ENCODE assay signal across 23 cellular contexts in the genomic region with DNA sequence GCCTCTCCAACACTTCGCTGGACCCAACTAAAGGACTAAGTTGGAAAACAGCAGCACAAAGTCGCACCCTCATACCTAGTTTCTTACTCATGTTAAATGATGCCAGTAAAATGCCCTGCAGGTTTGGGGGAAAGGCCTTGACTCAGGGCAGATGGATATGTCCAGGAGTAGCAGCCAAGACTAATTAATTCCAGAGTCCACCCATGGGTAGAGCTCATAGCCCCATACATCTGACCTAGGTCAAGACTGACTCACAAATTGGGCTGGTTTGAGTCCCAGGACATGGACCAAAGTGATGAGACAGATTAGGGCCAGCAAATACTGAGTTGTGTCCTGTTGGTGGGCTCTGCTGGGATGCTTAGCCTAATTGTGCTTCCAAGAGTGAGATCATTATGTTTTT.
DNase-seq lines count a peak whose midpoint lies in the region; ATAC-seq, FAIRE-seq and TF ChIP-seq lines count a peak whose summit lies in the region.
"Had no signal": no experiment of that assay in that cellular context is flagged by ENCODE, and none has a peak within 500 bp of the region (broad histone marks: within the 10 kb centered on the region; RNA-seq: fewer than 3 reads in every experiment).

No MANE protein-coding gene starts in this region.

- POLR2A ChIA-PET in A549 (lab: Yijun Ruan, JAX) = interaction anchor here (1.6 kb wide), 1 partner anchor 224 kb away, joined by 4 read pairs; the partner anchor contains the start of gene BTG1
- POLR2A ChIA-PET in SK-N-SH (lab: Yijun Ruan, JAX) = no interaction called here
- POLR2A ChIA-PET in activated CD4-positive, alpha-beta memory T cell treated with anti-CD3 and anti-CD28 coated beads, Interleukin-2, amount 10 ng/mL, durations not matched to agents 7 days and 5 days (lab: Charles Lee) = no interaction called here

- no peak for FAIRE-seq in A549 (lab: Jason Lieb, UNC)
- FAIRE-seq: D721Med, urothelium cell line had no signal

- WGBS in A549 (ENCODE audit: missing lambda C conversion rate) = 30% methylated on average over 2 of the region's 2 CpGs
- WGBS in GM23248 (ENCODE audit: low coverage in 1 of 2, low lambda C conversion rate in 2 of 2, missing lambda C conversion rate in 2 of 2), 2 experiments = 5 to 10% methylated on average over 2 of the region's 2 CpGs
- WGBS in SK-N-SH (ENCODE audit: low lambda C conversion rate) = 50% methylated on average over 2 of the region's 2 CpGs

- H3K9me3 ChIP-seq in A549 (no peaks in the 10 kb centered on the region), GM23248 (ENCODE audit: low read depth) (no peaks in the 10 kb centered on the region), SK-N-SH (no peaks in the 10 kb centered on the region)
- H3K9me3 ChIP-seq: Peyer's patch had no signal

- H2AFZ ChIP-seq in GM23248 = no peak overlapping the region
- no peak overlapping the region for H2AFZ ChIP-seq in SK-N-SH (ENCODE audit: low read depth)

- H3K4me2 ChIP-seq in A549 (0 out of 3 replicates have a peak overlapping the region, but pooled peaks have one; percentile 4), GM23248 (ENCODE audit: unreplicated experiment) (peak overlapping the region; percentile 19), SK-N-SH (no peak overlapping the region)

- H3K36me3 ChIP-seq in GM23248 (ENCODE audit: low read depth) (no peaks in the 10 kb centered on the region), SK-N-SH (replicated peaks in 1 of 2; ENCODE audit: control insufficient read depth in 1 of 2, insufficient read depth in 2 of 2, low read length in 1 of 2) (no peaks in the 10 kb centered on the region)
- H3K36me3 ChIP-seq: Peyer's patch had no signal

- H3K4me3 ChIP-seq in A549 (no peak overlapping the region), GM23248 (peak overlapping the region; percentile 1; the same call in 1 of the 2 replicates), SK-N-SH (ENCODE audit: low read depth in 2 of 2, low read length in 1 of 2) (no peak overlapping the region), fibroblast of mammary gland (ENCODE audit: control insufficient read depth, low read depth, low read length) (no peak overlapping the region)
- H3K4me3 ChIP-seq: coronary artery, Peyer's patch had no signal

- H3K79me2 ChIP-seq in GM23248 (ENCODE audit: insufficient read depth) (no peaks in the 10 kb centered on the region), SK-N-SH (ENCODE audit: insufficient read depth) (no peaks in the 10 kb centered on the region)

- TF ChIP-seq RAD21 in A549 (conservative IDR thresholded peaks at IDR 0.05 in 1 of 2, IDR thresholded peaks at IDR 0.05 in 1 of 2) (no peak), SK-N-SH (IDR thresholded peaks at IDR 0.05; ENCODE audit: low read length) (no peak)

- H3K4me1 ChIP-seq in A549 (peaks cover 11% of the 10 kb centered on the region; the same call in 1 of the 3 replicates), GM23248 (ENCODE audit: insufficient read depth) (peaks cover 23% of the 10 kb centered on the region), SK-N-SH (ENCODE audit: control insufficient read depth in 1 of 2, insufficient read depth in 2 of 2, low read depth in 1 of 2, low read length in 1 of 2) (peaks cover 0 to 9% of the 10 kb centered on the region in 2 experiments; a peak in 2 of 4 replicates)
- H3K4me1 ChIP-seq: Peyer's patch had no signal

- H3K9me3 Mint-ChIP-seq in natural killer cell treated with Interleukin-12 subunit alpha and Interleukin-12 subunit beta and Interleukin-15 and Interleukin-18, amount 100 ng/mL, for 72 hours = peaks cover 9% of the 10 kb centered on the region
- peaks cover 4% of the 10 kb centered on the region for H3K9me3 Mint-ChIP-seq in activated CD4-positive, alpha-beta memory T cell treated with anti-CD3 and anti-CD28 coated beads, Interleukin-2, amount 10 ng/mL, durations not matched to agents 7 days and 5 days

- no peak for TF ChIP-seq EP300 in A549 (IDR thresholded peaks at IDR 0.05)
- 0 out of 4 replicates have a peak, but pooled peaks of 1 of the 2 experiments have one; percentile 27 for TF ChIP-seq EP300 in SK-N-SH (IDR thresholded peaks at IDR 0.05; ENCODE audit: borderline replicate concordance in 1 of 2, low read depth in 1 of 2, low read length in 1 of 2)

- DNase-seq in A549 (ENCODE audit: low read depth in 1 of 2, low spot score in 1 of 2) (peak in 1 of 2 experiments; percentile 36), GM23248 (peak; percentile 89), SK-N-SH (peak; percentile 3), fibroblast of mammary gland (ENCODE audit: low read depth) (peak; percentile 98), occipital lobe (lab: John Stamatoyannopoulos, UW) (no peak)
- no peak for DNase-seq in natural killer cell treated with Interleukin-12 subunit alpha and Interleukin-12 subunit beta and Interleukin-15 and Interleukin-18, amount 100 ng/mL, for 72 hours (ENCODE audit: low spot score)
- DNase-seq in activated CD4-positive, alpha-beta memory T cell treated with anti-CD3 and anti-CD28 coated beads, Interleukin-2, amount 10 ng/mL, durations not matched to agents 7 days and 5 days = no peak
- DNase-seq: ACHN; activated CD4-positive, CD25-positive, alpha-beta regulatory T cell treated with anti-CD3 and anti-CD28 coated beads, Interleukin-2, amount 50 U/mL, for 72 hours; activated CD8-positive, alpha-beta memory T cell treated with anti-CD3 and anti-CD28 coated beads, Interleukin-2, amount 50 U/mL, for 4 hours; aorta; MM.1S; naive thymus-derived CD4-positive, alpha-beta T cell; NCI-H2029; NCI-H526 treated with DMSO at 0.1 percent for 48 hours; Peyer's patch; stimulated activated naive CD8-positive, alpha-beta T cell treated with anti-CD3 and anti-CD28 coated beads, Interleukin-15, amount 100 ng/mL, for 72 hours; T-helper 17 cell had no signal

- ATAC-seq in A549 = peak in 1 of 2 experiments; percentile 71; a peak in 4 of 6 replicates
- no peak for ATAC-seq in natural killer cell treated with Interleukin-12 subunit alpha and Interleukin-12 subunit beta and Interleukin-15 and Interleukin-18, amount 100 ng/mL, for 72 hours
- no peak for ATAC-seq in GM21528 (IDR thresholded peaks at IDR 0.05; ENCODE audit: low FRiP score, unreplicated experiment)
- ATAC-seq: naive thymus-derived CD4-positive, alpha-beta T cell; stimulated activated naive CD8-positive, alpha-beta T cell treated with anti-CD3 and anti-CD28 coated beads, Interleukin-15, amount 100 ng/mL, for 72 hours; T-helper 17 cell had no signal

- peaks cover 11% of the 10 kb centered on the region; the same call in 1 of the 2 replicates for H3F3A ChIP-seq in GM23248 (ENCODE audit: insufficient read depth)
- no peaks in the 10 kb centered on the region for H3F3A ChIP-seq in SK-N-SH (replicated peaks; ENCODE audit: insufficient read depth)

- in situ Hi-C loops in GM23248 (cut with MboI) = no loop called here

- no peaks in the 10 kb centered on the region for H3K27me3 ChIP-seq in GM23248 (replicated peaks; ENCODE audit: insufficient read depth)
- H3K27me3 ChIP-seq in SK-N-SH (ENCODE audit: insufficient read depth) = no peaks in the 10 kb centered on the region
- H3K27me3 ChIP-seq: Peyer's patch had no signal

- peaks cover 2 to 5% of the 10 kb centered on the region in 2 donors for H3K4me1 Mint-ChIP-seq in natural killer cell treated with Interleukin-12 subunit alpha and Interleukin-12 subunit beta and Interleukin-15 and Interleukin-18, amount 100 ng/mL, for 72 hours (ENCODE audit: low read depth in 2 of 2)
- H3K4me1 Mint-ChIP-seq in activated CD4-positive, alpha-beta memory T cell treated with anti-CD3 and anti-CD28 coated beads, Interleukin-2, amount 10 ng/mL, durations not matched to agents 7 days and 5 days = peaks cover 4% of the 10 kb centered on the region

- TF ChIP-seq POLR2A in A549 (IDR thresholded peaks at IDR 0.05; ENCODE audit: low read length) = no peak

- H3K9me2 ChIP-seq in GM23248 (ENCODE audit: insufficient read depth) (no peaks in the 10 kb centered on the region), SK-N-SH (no peaks in the 10 kb centered on the region)

- no peak for TF ChIP-seq CTCF in A549 (IDR thresholded peaks at IDR 0.05)
- TF ChIP-seq CTCF in SK-N-SH (IDR thresholded peaks at IDR 0.05) = no peak
- no peak for TF ChIP-seq CTCF in fibroblast of mammary gland (conservative IDR thresholded peaks at IDR 0.05; ENCODE audit: control insufficient read depth, insufficient read depth, low read depth, low read length)

- CTCF ChIA-PET in A549 (lab: Yijun Ruan, JAX) (interaction anchor here (0.6 to 0.7 kb wide), 3 partner anchors 34 to 737 kb away, joined by 3 to 4 read pairs (median 3); no protein-coding TSS in a partner anchor), SK-N-SH (lab: Yijun Ruan, JAX) (interaction anchor here (0.6 to 0.8 kb wide), 2 partner anchors 13 to 791 kb away, joined by 3 read pairs; no protein-coding TSS in a partner anchor)
- CTCF ChIA-PET in activated CD4-positive, alpha-beta memory T cell treated with anti-CD3 and anti-CD28 coated beads, Interleukin-2, amount 10 ng/mL, durations not matched to agents 7 days and 5 days (lab: Charles Lee) = no interaction called here

- no peak overlapping the region for H3K27ac Mint-ChIP-seq in natural killer cell treated with Interleukin-12 subunit alpha and Interleukin-12 subunit beta and Interleukin-15 and Interleukin-18, amount 100 ng/mL, for 72 hours
- no peak overlapping the region for H3K27ac Mint-ChIP-seq in activated CD4-positive, alpha-beta memory T cell treated with anti-CD3 and anti-CD28 coated beads, Interleukin-2, amount 10 ng/mL, durations not matched to agents 7 days and 5 days
- H3K27ac Mint-ChIP-seq: progenitor cell of endocrine pancreas; stimulated activated naive CD8-positive, alpha-beta T cell treated with anti-CD3 and anti-CD28 coated beads, Interleukin-15, amount 100 ng/mL, for 72 hours; T-helper 17 cell had no signal

- H3K9ac ChIP-seq in GM23248 (no peak overlapping the region), SK-N-SH (no peak overlapping the region)

- H3K36me3 Mint-ChIP-seq in natural killer cell treated with Interleukin-12 subunit alpha and Interleukin-12 subunit beta and Interleukin-15 and Interleukin-18, amount 100 ng/mL, for 72 hours = no peaks in the 10 kb centered on the region
- peaks cover 3% of the 10 kb centered on the region for H3K36me3 Mint-ChIP-seq in activated CD4-positive, alpha-beta memory T cell treated with anti-CD3 and anti-CD28 coated beads, Interleukin-2, amount 10 ng/mL, durations not matched to agents 7 days and 5 days (ENCODE audit: low read depth)

- no peak overlapping the region for H3K4me3 Mint-ChIP-seq in natural killer cell treated with Interleukin-12 subunit alpha and Interleukin-12 subunit beta and Interleukin-15 and Interleukin-18, amount 100 ng/mL, for 72 hours
- no peak overlapping the region for H3K4me3 Mint-ChIP-seq in activated CD4-positive, alpha-beta memory T cell treated with anti-CD3 and anti-CD28 coated beads, Interleukin-2, amount 10 ng/mL, durations not matched to agents 7 days and 5 days
- H3K4me3 Mint-ChIP-seq: naive thymus-derived CD4-positive, alpha-beta T cell; stimulated activated naive CD8-positive, alpha-beta T cell treated with anti-CD3 and anti-CD28 coated beads, Interleukin-15, amount 100 ng/mL, for 72 hours; T-helper 17 cell had no signal

- no peaks in the 10 kb centered on the region for H4K20me1 ChIP-seq in GM23248 (ENCODE audit: insufficient read depth)
- no peaks in the 10 kb centered on the region for H4K20me1 ChIP-seq in SK-N-SH (ENCODE audit: insufficient read depth)

- no peaks in the 10 kb centered on the region for H3K27me3 Mint-ChIP-seq in natural killer cell treated with Interleukin-12 subunit alpha and Interleukin-12 subunit beta and Interleukin-15 and Interleukin-18, amount 100 ng/mL, for 72 hours
- no peaks in the 10 kb centered on the region for H3K27me3 Mint-ChIP-seq in activated CD4-positive, alpha-beta memory T cell treated with anti-CD3 and anti-CD28 coated beads, Interleukin-2, amount 10 ng/mL, durations not matched to agents 7 days and 5 days
- H3K27me3 Mint-ChIP-seq: naive thymus-derived CD4-positive, alpha-beta T cell; progenitor cell of endocrine pancreas; stimulated activated naive CD8-positive, alpha-beta T cell treated with anti-CD3 and anti-CD28 coated beads, Interleukin-15, amount 100 ng/mL, for 72 hours; T-helper 17 cell had no signal

- 0 out of 6 replicates have a peak overlapping the region, but pooled peaks of 1 of the 2 experiments have one; percentile 6 for H3K27ac ChIP-seq in A549
- no peak overlapping the region for H3K27ac ChIP-seq in GM23248
- H3K27ac ChIP-seq in SK-N-SH (ENCODE audit: low read depth in 2 of 2, low read length in 1 of 2) = no peak overlapping the region
- H3K27ac ChIP-seq: coronary artery, Peyer's patch had no signal

Comparison
In these comparisons a context has a peak if more than half of its experiments do, and no peak if none do; other contexts are left out.
1. DNase-seq: peak in GM23248 (single experiment), SK-N-SH (single experiment) and fibroblast of mammary gland (single experiment); none in natural killer cell treated with Interleukin-12 subunit alpha and Interleukin-12 subunit beta and Interleukin-15 and Interleukin-18, amount 100 ng/mL, for 72 hours (single experiment), activated CD4-positive, alpha-beta memory T cell treated with anti-CD3 and anti-CD28 coated beads, Interleukin-2, amount 10 ng/mL, durations not matched to agents 7 days and 5 days (single experiment) and occipital lobe (single experiment).